Comparison of ENCODE assay signal across 2 cellular contexts in genomic region chr14:92603309-92604257, GRCh38.
TF ChIP-seq lines count a peak whose summit lies in the region.

No MANE protein-coding gene starts in this region.

TF ChIP-seq in liver, 16 proteins besides CTCF, POLR2A, EP300 and RAD21 (continued from another document):
- no peak for TF ChIP-seq ZBTB33 (IDR thresholded peaks at IDR 0.05)

TF ChIP-seq in HepG2, 621 proteins besides CTCF, POLR2A, EP300 and RAD21 (continued from another document):
- no peak for TF ChIP-seq ZNF552 (CRISPR knock-in tag; IDR thresholded peaks at IDR 0.05; ENCODE audit: borderline replicate concordance)
- no peak for TF ChIP-seq ZZZ3 (CRISPR knock-in tag; IDR thresholded peaks at IDR 0.05; ENCODE audit: borderline replicate concordance)
- no peak for TF ChIP-seq ZNF597 (CRISPR knock-in tag; IDR thresholded peaks at IDR 0.05)
